In the genomic region with DNA sequence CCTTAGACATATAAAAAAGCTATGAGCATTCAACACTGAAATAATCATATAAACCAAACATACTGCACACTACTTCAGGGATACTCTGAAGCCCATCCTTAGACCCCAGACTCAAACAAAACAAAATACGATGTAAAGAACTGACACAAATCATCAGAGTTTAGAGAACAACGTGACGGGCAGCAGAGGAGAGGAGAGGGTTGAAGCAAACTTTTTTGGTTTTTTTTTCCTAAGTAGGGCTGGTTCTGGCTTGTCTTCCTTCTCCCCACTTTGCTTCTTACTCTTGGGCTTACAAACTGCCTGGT, we compare ENCODE assay signal across 10 cellular contexts. TPM values are rescaled to one million over a fixed set of nuclear protein-coding genes. Genes with fewer than 3 reads are reported as not detected.
DNase-seq lines count a peak whose midpoint lies in the region; ATAC-seq, FAIRE-seq and TF ChIP-seq lines count a peak whose summit lies in the region.
"Had no signal": no experiment of that assay in that cellular context is flagged by ENCODE, and none has a peak within 500 bp of the region (broad histone marks: within the 10 kb centered on the region; RNA-seq: fewer than 3 reads in every experiment).

No MANE protein-coding gene starts in this region.

- 0% methylated on average over 3 of the region's 3 CpGs for WGBS in GM12878 (ENCODE audit: insufficient coverage, insufficient replicate concordance, low lambda C conversion rate, missing lambda C conversion rate)
- 5 to 6% methylated on average over 3 of the region's 3 CpGs for WGBS in upper lobe of left lung, 2 donors

- no peak for TF ChIP-seq RAD21 in GM12878 (IDR thresholded peaks at IDR 0.05; ENCODE audit: insufficient read depth, low read depth, low read length)

- TF ChIP-seq CTCF in GM12878 (IDR thresholded peaks at IDR 0.05 in 2 of 3, conservative IDR thresholded peaks at IDR 0.05 in 1 of 3; ENCODE audit: control insufficient read depth in 2 of 3, extremely low read depth in 1 of 3, insufficient read depth in 1 of 3, low read depth in 3 of 3, low read length in 3 of 3) (no peak), lower lobe of right lung (IDR thresholded peaks at IDR 0.05) (no peak), upper lobe of left lung (IDR thresholded peaks at IDR 0.05) (no peak)

- peak overlapping the region; percentile 78 for H3K27ac ChIP-seq in GM12878 (ENCODE audit: control insufficient read depth, insufficient read depth)
- H3K27ac ChIP-seq in lower lobe of right lung = peak overlapping the region; percentile 95
- H3K27ac ChIP-seq in upper lobe of left lung = peak overlapping the region; percentile 92 to 96 (median 95)

- FAIRE-seq in GM12878 (lab: Jason Lieb, UNC) = no peak

- TSS peak; percentile 79 for BruUV-seq in GM12878 (replicated peaks; lab: Mats Ljungman, UMichigan)

- no peaks in the 10 kb centered on the region for H3K9me3 ChIP-seq in GM12878 (replicated peaks; ENCODE audit: control insufficient read depth, insufficient read depth, low read length)
- H3K9me3 ChIP-seq in lower lobe of right lung = no peaks in the 10 kb centered on the region
- H3K9me3 ChIP-seq in upper lobe of left lung = no peaks in the 10 kb centered on the region

- H2AFZ ChIP-seq in GM12878 (ENCODE audit: control insufficient read depth, low read depth, low read length) = peak overlapping the region; percentile 86

- H3K79me2 ChIP-seq in GM12878 (ENCODE audit: control insufficient read depth, insufficient read depth, low read length) = no peaks in the 10 kb centered on the region

- CTCF ChIA-PET in GM12878 (lab: Yijun Ruan, JAX) = interaction anchor here (1.2 kb wide), 1 partner anchor 565 kb away, joined by 4 read pairs; no protein-coding TSS in a partner anchor

- no peaks in the 10 kb centered on the region for H3K36me3 ChIP-seq in GM12878 (ENCODE audit: control insufficient read depth in 2 of 2, insufficient read depth in 2 of 2, low read length in 1 of 2)
- no peaks in the 10 kb centered on the region for H3K36me3 ChIP-seq in lower lobe of right lung
- H3K36me3 ChIP-seq in upper lobe of left lung = no peaks in the 10 kb centered on the region

- TF ChIP-seq POLR2A in GM12878 (IDR thresholded peaks at IDR 0.05; ENCODE audit: low read depth, low read length) (no peak), upper lobe of left lung (IDR thresholded peaks at IDR 0.05) (no peak)

- peak overlapping the region; percentile 90 for H3K27ac Mint-ChIP-seq in activated naive CD4-positive, alpha-beta T cell treated with anti-CD3 and anti-CD28 coated beads, Interleukin-2, amount 50 U/mL, for 24 hours

- no peaks in the 10 kb centered on the region for H3K27me3 Mint-ChIP-seq in activated naive CD4-positive, alpha-beta T cell treated with anti-CD3 and anti-CD28 coated beads, Interleukin-2, amount 50 U/mL, for 24 hours

- POLR2A ChIA-PET in GM12878 (lab: Charles Lee) = no interaction called here

- TF ChIP-seq EP300 in GM12878 (IDR thresholded peaks at IDR 0.05; ENCODE audit: borderline replicate concordance in 1 of 2, control insufficient read depth in 1 of 2, low read depth in 2 of 2, low read length in 2 of 2) (no peak), upper lobe of left lung (IDR thresholded peaks at IDR 0.05) (no peak)

- peaks cover 30% of the 10 kb centered on the region for H3K4me1 Mint-ChIP-seq in activated naive CD4-positive, alpha-beta T cell treated with anti-CD3 and anti-CD28 coated beads, Interleukin-2, amount 50 U/mL, for 24 hours

- H3K9me3 Mint-ChIP-seq in activated naive CD4-positive, alpha-beta T cell treated with anti-CD3 and anti-CD28 coated beads, Interleukin-2, amount 50 U/mL, for 24 hours = no peaks in the 10 kb centered on the region

- no peaks in the 10 kb centered on the region for H4K20me1 ChIP-seq in GM12878 (ENCODE audit: control insufficient read depth, insufficient read depth)

- H3K4me3 ChIP-seq in GM12878 (peak overlapping the region; percentile 77), lower lobe of right lung (peak overlapping the region; percentile 73), upper lobe of left lung (peak overlapping the region; percentile 58 to 86 (median 72))

- in situ Hi-C loops in GM12878 (cut with MboI) = no loop called here

- peak overlapping the region; percentile 97 for H3K4me2 ChIP-seq in GM12878 (ENCODE audit: control insufficient read depth, insufficient read depth)

- DNase-seq in activated naive CD4-positive, alpha-beta T cell treated with Interleukin-2 at 50 U/mL for 16 hours = no peak
- no peak for DNase-seq in GM12878 (ENCODE audit: low read depth, low spot score)
- DNase-seq in lower lobe of right lung = no peak
- no peak for DNase-seq in upper lobe of left lung
- no peak for DNase-seq in NCI-H69 (lab: John Stamatoyannopoulos, UW)
- no peak for DNase-seq in stimulated activated naive CD4-positive, alpha-beta T cell (lab: John Stamatoyannopoulos, UW)
- no peak for DNase-seq in AML-193 (lab: John Stamatoyannopoulos, UW)
- DNase-seq: NCI-H524 treated with DMSO at 0.1 percent for 48 hours had no signal

- RAD21 ChIA-PET in GM12878 (lab: Charles Lee; ENCODE audit: unreplicated experiment) = no interaction called here

- peaks cover 16% of the 10 kb centered on the region for H3K4me1 ChIP-seq in GM12878 (ENCODE audit: control insufficient read depth, insufficient read depth, low read length)
- peaks cover 9% of the 10 kb centered on the region for H3K4me1 ChIP-seq in lower lobe of right lung
- H3K4me1 ChIP-seq in upper lobe of left lung = peaks cover 0 to 19% (median 8%) of the 10 kb centered on the region in 4 donors

- H3K9ac ChIP-seq in GM12878 (ENCODE audit: control insufficient read depth, insufficient read depth, low read length) = peak overlapping the region; percentile 73

- ATAC-seq in GM12878 (no peak; the same call in 2 of the 3 replicates), lower lobe of right lung (no peak), upper lobe of left lung (ENCODE audit: low FRiP score in 2 of 2) (no peak)

- SMC1A ChIA-PET in GM12878 (lab: Charles Lee; ENCODE audit: uncharacterized antibody, unreplicated experiment) = interaction anchor here (1.1 to 3.0 kb wide), 2 partner anchors 11 to 600 kb away, joined by 3 to 10 read pairs; no protein-coding TSS in a partner anchor

- peak overlapping the region; percentile 90 for H3K4me3 Mint-ChIP-seq in activated naive CD4-positive, alpha-beta T cell treated with anti-CD3 and anti-CD28 coated beads, Interleukin-2, amount 50 U/mL, for 24 hours

- intact Hi-C loops in GM12878 (cut with micrococcal nuclease; ENCODE audit: unreplicated experiment) (loop anchor here (2.0 kb wide), 1 partner anchor 511 kb away; a partner anchor contains a TSS), lower lobe of right lung (cut with DNase I) (no loop called here)

- peaks cover 0 to 2% of the 10 kb centered on the region in 2 experiments; a peak in 1 of 4 replicates for H3K27me3 ChIP-seq in GM12878 (replicated peaks in 1 of 2; ENCODE audit: control insufficient read depth in 2 of 2, insufficient read depth in 2 of 2, low read length in 1 of 2)
- H3K27me3 ChIP-seq in lower lobe of right lung (ENCODE audit: low read depth) = no peaks in the 10 kb centered on the region
- no peaks in the 10 kb centered on the region for H3K27me3 ChIP-seq in upper lobe of left lung

- H3K36me3 Mint-ChIP-seq in activated naive CD4-positive, alpha-beta T cell treated with anti-CD3 and anti-CD28 coated beads, Interleukin-2, amount 50 U/mL, for 24 hours = no peaks in the 10 kb centered on the region

TF ChIP-seq in GM12878, 131 proteins besides CTCF, POLR2A, EP300 and RAD21 (continues in another document):
- TF ChIP-seq, protein P1, sequence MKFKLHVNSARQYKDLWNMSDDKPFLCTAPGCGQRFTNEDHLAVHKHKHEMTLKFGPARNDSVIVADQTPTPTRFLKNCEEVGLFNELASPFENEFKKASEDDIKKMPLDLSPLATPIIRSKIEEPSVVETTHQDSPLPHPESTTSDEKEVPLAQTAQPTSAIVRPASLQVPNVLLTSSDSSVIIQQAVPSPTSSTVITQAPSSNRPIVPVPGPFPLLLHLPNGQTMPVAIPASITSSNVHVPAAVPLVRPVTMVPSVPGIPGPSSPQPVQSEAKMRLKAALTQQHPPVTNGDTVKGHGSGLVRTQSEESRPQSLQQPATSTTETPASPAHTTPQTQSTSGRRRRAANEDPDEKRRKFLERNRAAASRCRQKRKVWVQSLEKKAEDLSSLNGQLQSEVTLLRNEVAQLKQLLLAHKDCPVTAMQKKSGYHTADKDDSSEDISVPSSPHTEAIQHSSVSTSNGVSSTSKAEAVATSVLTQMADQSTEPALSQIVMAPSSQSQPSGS (IDR thresholded peaks at IDR 0.05; ENCODE audit: low read length) = no peak

RNA-seq across cellular contexts. Expression of a gene that starts 34.7 kb away (rescaled TPM):
- not detected in 2 replicates for total RNA-seq in GM12878 (2013; cell fraction: nucleolus; rRNA removed)
- total RNA-seq in GM12878 (2014; rRNA removed) = not detected in 2 replicates
- not detected in 2 replicates for total RNA-seq in GM12878 (2014; rRNA removed; fragmentation: Illumina TruSeq; extraction: Trizol)
- not detected in 2 replicates for total RNA-seq in GM12878 (2021)
- polyA plus RNA-seq in GM12878 (2011; ENCODE audit: low read depth) = not detected
- polyA plus RNA-seq in GM12878 (2011; rRNA removed) = not detected in 2 replicates
- 0.03 TPM in 1 of 2 replicates, not detected in the other for polyA plus RNA-seq in GM12878 (2011; cell fraction: cytosol; rRNA removed)
- polyA plus RNA-seq in GM12878 (2011; cell fraction: nucleus; rRNA removed) = not detected in 2 replicates
- not detected in 2 replicates for polyA plus RNA-seq in GM12878 (2012)
- polyA plus RNA-seq in GM12878 (2014; fragmentation: Illumina TruSeq; extraction: Trizol) = 0.06 TPM in 1 of 2 replicates, not detected in the other
- polyA plus RNA-seq in GM12878 (2014; fragmentation: Nextera tagmentation; extraction: Ambion mirVana) = not detected
- polyA plus RNA-seq in GM12878 (2014; rRNA removed) = not detected in 2 replicates
- under 1 TPM in 1 of 2 experiments, not detected in 1; 0.16 TPM for polyA plus RNA-seq in GM12878 (2016; fragmentation: Nextera tagmentation; extraction: Ambion mirVana)
- polyA minus RNA-seq in GM12878 (2011; rRNA and poly(A)+ RNA removed) = not detected in 2 replicates
- not detected in 2 replicates for polyA minus RNA-seq in GM12878 (2011; cell fraction: cytosol; rRNA and poly(A)+ RNA removed)
- not detected in 2 replicates for polyA minus RNA-seq in GM12878 (2011; cell fraction: nucleus; rRNA and poly(A)+ RNA removed)
- total RNA-seq in lower lobe of right lung = not detected
- total RNA-seq in upper lobe of left lung = under 1 TPM in 1 of 6 donors, not detected in 5; 0.13 TPM
- total RNA-seq: renal cortical epithelial cell had no signal
